ENCODE assay signal across 22 cellular contexts in genomic region chr11:116035972-116036371, GRCh38.
DNase-seq lines count a peak whose midpoint lies in the region; ATAC-seq and TF ChIP-seq lines count a peak whose summit lies in the region.
"Had no signal": no experiment of that assay in that cellular context is flagged by ENCODE, and none has a peak within 500 bp of the region (broad histone marks: within the 10 kb centered on the region; RNA-seq: fewer than 3 reads in every experiment).

No MANE protein-coding gene starts in this region.

- H3K79me2 ChIP-seq in SK-N-SH (ENCODE audit: insufficient read depth) = no peaks in the 10 kb centered on the region

- TF ChIP-seq EP300 in SK-N-SH (IDR thresholded peaks at IDR 0.05; ENCODE audit: borderline replicate concordance in 1 of 2, low read depth in 1 of 2, low read length in 1 of 2) = no peak

- no peaks in the 10 kb centered on the region for H3K27me3 ChIP-seq in SK-N-SH (ENCODE audit: insufficient read depth)
- H3K27me3 ChIP-seq in CD8-positive, alpha-beta memory T cell (ENCODE audit: insufficient read depth, low read length, poor library complexity, severe bottlenecking) = no peaks in the 10 kb centered on the region
- H3K27me3 ChIP-seq: BLaER1 treated with 17β-estradiol and CSF1 and Interleukin-3, amounts not matched to agents 10 nM and 100 nM; pancreas; SJSA1 had no signal

- H3F3A ChIP-seq in SK-N-SH (replicated peaks; ENCODE audit: insufficient read depth) = no peaks in the 10 kb centered on the region

- no peak for TF ChIP-seq RAD21 in SK-N-SH (IDR thresholded peaks at IDR 0.05; ENCODE audit: low read length)

- no peak overlapping the region for H3K4me3 Mint-ChIP-seq in CD8-positive, alpha-beta memory T cell
- H3K4me3 Mint-ChIP-seq: activated naive CD8-positive, alpha-beta T cell treated with anti-CD3 and anti-CD28 coated beads, Interleukin-2, amount 10 ng/mL, durations not matched to agents 7 days and 5 days; activated T-cell treated with anti-CD3 and anti-CD28 coated beads, Interleukin-2, amount 50 U/mL, for 24 hours had no signal

- no peak for TF ChIP-seq CTCF in SK-N-SH (IDR thresholded peaks at IDR 0.05)

- peaks cover 0 to 12% of the 10 kb centered on the region in 2 experiments; a peak in 2 of 4 replicates for H3K4me1 ChIP-seq in SK-N-SH (ENCODE audit: control insufficient read depth in 1 of 2, insufficient read depth in 2 of 2, low read depth in 1 of 2, low read length in 1 of 2)
- no peaks in the 10 kb centered on the region for H3K4me1 ChIP-seq in CD8-positive, alpha-beta memory T cell (ENCODE audit: insufficient read depth, low read length)
- H3K4me1 ChIP-seq: BLaER1 treated with 17β-estradiol and CSF1 and Interleukin-3, amounts not matched to agents 10 nM and 100 nM; pancreas; SJSA1 had no signal

- H2AFZ ChIP-seq in SK-N-SH (ENCODE audit: low read depth) = no peak overlapping the region

- 20% methylated on average over 3 of the region's 5 CpGs for WGBS in SK-N-SH (ENCODE audit: low lambda C conversion rate)

- H3K4me1 Mint-ChIP-seq in CD8-positive, alpha-beta memory T cell = no peaks in the 10 kb centered on the region
- H3K4me1 Mint-ChIP-seq: activated naive CD8-positive, alpha-beta T cell treated with anti-CD3 and anti-CD28 coated beads, Interleukin-2, amount 10 ng/mL, durations not matched to agents 7 days and 5 days had no signal

- peak; percentile 30 for DNase-seq in SK-N-SH
- peak; percentile 96 to 99 for DNase-seq in NCI-H2081 (lab: John Stamatoyannopoulos, UW)
- peak; percentile 97 for DNase-seq in NCI-H748 (lab: John Stamatoyannopoulos, UW; ENCODE audit: unreplicated experiment)
- no peak for DNase-seq in stimulated activated CD4-positive, alpha-beta T cell treated with anti-CD3 and anti-CD28 coated beads, Interleukin-15, amount 100 ng/mL, for 24 hours
- DNase-seq in iPS-NIHi11 (ENCODE audit: low spot score) = no peak
- no peak for DNase-seq in CD8-positive, alpha-beta memory T cell
- DNase-seq: activated CD4-positive, alpha-beta T cell treated with anti-CD3 and anti-CD28 coated beads, Interleukin-2, amount 50 U/mL, for 1 hour; activated naive CD8-positive, alpha-beta T cell treated with anti-CD3 and anti-CD28 coated beads, Interleukin-2, amount 10 ng/mL, durations not matched to agents 7 days and 5 days; activated T-cell treated with anti-CD3 and anti-CD28 coated beads, Interleukin-2, amount 50 U/mL, for 24 hours; IMR-90; pancreas; stimulated activated naive CD4-positive, alpha-beta T cell; trophoblast cell had no signal

- no peaks in the 10 kb centered on the region for H3K36me3 ChIP-seq in SK-N-SH (replicated peaks in 1 of 2; ENCODE audit: control insufficient read depth in 1 of 2, insufficient read depth in 2 of 2, low read length in 1 of 2)
- no peaks in the 10 kb centered on the region for H3K36me3 ChIP-seq in CD8-positive, alpha-beta memory T cell (ENCODE audit: insufficient read depth, low read length)
- H3K36me3 ChIP-seq: BLaER1 treated with 17β-estradiol and CSF1 and Interleukin-3, amounts not matched to agents 10 nM and 100 nM; cardiac muscle cell; SJSA1 had no signal

- no peaks in the 10 kb centered on the region for H3K9me2 ChIP-seq in SK-N-SH

- no peaks in the 10 kb centered on the region for H3K36me3 Mint-ChIP-seq in CD8-positive, alpha-beta memory T cell
- H3K36me3 Mint-ChIP-seq: activated naive CD8-positive, alpha-beta T cell treated with anti-CD3 and anti-CD28 coated beads, Interleukin-2, amount 10 ng/mL, durations not matched to agents 7 days and 5 days had no signal

- CTCF ChIA-PET in SK-N-SH (lab: Yijun Ruan, JAX) = no interaction called here
- CTCF ChIA-PET in CD8-positive, alpha-beta memory T cell (lab: Charles Lee) = no interaction called here

- peaks cover 1 to 3% of the 10 kb centered on the region in 2 donors for H3K27me3 Mint-ChIP-seq in CD8-positive, alpha-beta memory T cell
- H3K27me3 Mint-ChIP-seq: activated naive CD8-positive, alpha-beta T cell treated with anti-CD3 and anti-CD28 coated beads, Interleukin-2, amount 10 ng/mL, durations not matched to agents 7 days and 5 days; activated T-cell treated with anti-CD3 and anti-CD28 coated beads, Interleukin-2, amount 50 U/mL, for 24 hours had no signal

- H3K27ac Mint-ChIP-seq in CD8-positive, alpha-beta memory T cell = no peak overlapping the region
- H3K27ac Mint-ChIP-seq: activated naive CD8-positive, alpha-beta T cell treated with anti-CD3 and anti-CD28 coated beads, Interleukin-2, amount 10 ng/mL, durations not matched to agents 7 days and 5 days; activated T-cell treated with anti-CD3 and anti-CD28 coated beads, Interleukin-2, amount 50 U/mL, for 24 hours had no signal

- H3K9ac ChIP-seq in SK-N-SH = no peak overlapping the region
- H3K9ac ChIP-seq: BLaER1 treated with 17β-estradiol and CSF1 and Interleukin-3, amounts not matched to agents 10 nM and 100 nM had no signal

- peaks cover 0 to 4% (median 2%) of the 10 kb centered on the region in 5 donors for H3K9me3 Mint-ChIP-seq in CD8-positive, alpha-beta memory T cell
- H3K9me3 Mint-ChIP-seq: activated naive CD8-positive, alpha-beta T cell treated with anti-CD3 and anti-CD28 coated beads, Interleukin-2, amount 10 ng/mL, durations not matched to agents 7 days and 5 days; activated T-cell treated with anti-CD3 and anti-CD28 coated beads, Interleukin-2, amount 50 U/mL, for 24 hours had no signal

- H3K4me3 ChIP-seq in SK-N-SH (ENCODE audit: low read depth in 2 of 2, low read length in 1 of 2) = no peak overlapping the region
- no peak overlapping the region for H3K4me3 ChIP-seq in CD8-positive, alpha-beta memory T cell (ENCODE audit: low read length)
- H3K4me3 ChIP-seq: BLaER1 treated with 17β-estradiol and CSF1 and Interleukin-3, amounts not matched to agents 10 nM and 100 nM; cardiac muscle cell; GM12878; pancreas; SJSA1; smooth muscle cell had no signal

- POLR2A ChIA-PET in SK-N-SH (lab: Yijun Ruan, JAX) = no interaction called here
- POLR2A ChIA-PET in CD8-positive, alpha-beta memory T cell (lab: Charles Lee) = no interaction called here

- H4K20me1 ChIP-seq in SK-N-SH (ENCODE audit: insufficient read depth) = no peaks in the 10 kb centered on the region
- H4K20me1 ChIP-seq: BLaER1 treated with 17β-estradiol and CSF1 and Interleukin-3, amounts not matched to agents 10 nM and 100 nM had no signal

- no peaks in the 10 kb centered on the region for H3K9me3 ChIP-seq in SK-N-SH
- H3K9me3 ChIP-seq in CD8-positive, alpha-beta memory T cell (ENCODE audit: low read length) = no peaks in the 10 kb centered on the region
- H3K9me3 ChIP-seq: BLaER1 treated with 17β-estradiol and CSF1 and Interleukin-3, amounts not matched to agents 10 nM and 100 nM; pancreas; SJSA1 had no signal

- ATAC-seq in SK-N-SH treated with all-trans-retinoic acid at 6 μM for 48 hours (no peak), HG02973 (IDR thresholded peaks at IDR 0.05; ENCODE audit: unreplicated experiment) (no peak)
- ATAC-seq: GM12878, left lobe of liver had no signal

- H3K4me2 ChIP-seq in SK-N-SH = no peak overlapping the region
- H3K4me2 ChIP-seq: BLaER1 treated with 17β-estradiol and CSF1 and Interleukin-3, amounts not matched to agents 10 nM and 100 nM; smooth muscle cell had no signal

- no peak overlapping the region for H3K27ac ChIP-seq in SK-N-SH (ENCODE audit: low read depth in 2 of 2, low read length in 1 of 2)
- H3K27ac ChIP-seq in CD8-positive, alpha-beta memory T cell (ENCODE audit: low read depth, low read length) = no peak overlapping the region
- H3K27ac ChIP-seq: 22Rv1; BLaER1 treated with 17β-estradiol and CSF1 and Interleukin-3, amounts not matched to agents 10 nM and 100 nM; cardiac muscle cell; pancreas; SJSA1 had no signal

TF ChIP-seq in SK-N-SH, 30 proteins besides CTCF, POLR2A, EP300 and RAD21:
- TF ChIP-seq MXI1 (IDR thresholded peaks at IDR 0.05; ENCODE audit: low read depth, low read length) (no peak), GATA2 (CRISPR knock-in tag; IDR thresholded peaks at IDR 0.05) (peak; percentile 65)

TF ChIP-seq in SK-N-SH treated with all-trans-retinoic acid at 6 μM for 48 hours, 23 proteins besides CTCF, POLR2A, EP300 and RAD21 (continues in another document):
- TF ChIP-seq ZFP3 (CRISPR knock-in tag; IDR thresholded peaks at IDR 0.05) = no peak
- TF ChIP-seq ZNF8 (CRISPR knock-in tag; IDR thresholded peaks at IDR 0.05) = no peak
- no peak for TF ChIP-seq TOX (CRISPR knock-in tag; IDR thresholded peaks at IDR 0.05; ENCODE audit: borderline replicate concordance)
- TF ChIP-seq ZC3H10 (CRISPR knock-in tag; IDR thresholded peaks at IDR 0.05) = no peak
- no peak for TF ChIP-seq TCF4 (CRISPR knock-in tag; IDR thresholded peaks at IDR 0.05; ENCODE audit: borderline replicate concordance)
- no peak for TF ChIP-seq CSRNP3 (CRISPR knock-in tag; IDR thresholded peaks at IDR 0.05)
- no peak for TF ChIP-seq BACH2 (CRISPR knock-in tag; IDR thresholded peaks at IDR 0.05; ENCODE audit: borderline replicate concordance)
- TF ChIP-seq, protein P1, sequence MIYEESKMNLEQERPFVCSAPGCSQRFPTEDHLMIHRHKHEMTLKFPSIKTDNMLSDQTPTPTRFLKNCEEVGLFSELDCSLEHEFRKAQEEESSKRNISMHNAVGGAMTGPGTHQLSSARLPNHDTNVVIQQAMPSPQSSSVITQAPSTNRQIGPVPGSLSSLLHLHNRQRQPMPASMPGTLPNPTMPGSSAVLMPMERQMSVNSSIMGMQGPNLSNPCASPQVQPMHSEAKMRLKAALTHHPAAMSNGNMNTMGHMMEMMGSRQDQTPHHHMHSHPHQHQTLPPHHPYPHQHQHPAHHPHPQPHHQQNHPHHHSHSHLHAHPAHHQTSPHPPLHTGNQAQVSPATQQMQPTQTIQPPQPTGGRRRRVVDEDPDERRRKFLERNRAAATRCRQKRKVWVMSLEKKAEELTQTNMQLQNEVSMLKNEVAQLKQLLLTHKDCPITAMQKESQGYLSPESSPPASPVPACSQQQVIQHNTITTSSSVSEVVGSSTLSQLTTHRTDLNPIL (CRISPR knock-in tag; IDR thresholded peaks at IDR 0.05; ENCODE audit: low read depth) = no peak
- TF ChIP-seq CSDC2 (CRISPR knock-in tag; IDR thresholded peaks at IDR 0.05) = no peak
- TF ChIP-seq ESRRG (CRISPR knock-in tag; IDR thresholded peaks at IDR 0.05) = no peak
- TF ChIP-seq OSR1 (CRISPR knock-in tag; IDR thresholded peaks at IDR 0.05) = no peak
- no peak for TF ChIP-seq RARB (CRISPR knock-in tag; IDR thresholded peaks at IDR 0.05)
- TF ChIP-seq ZNF70 (CRISPR knock-in tag; IDR thresholded peaks at IDR 0.05) = no peak
- no peak for TF ChIP-seq ZFP30 (CRISPR knock-in tag; IDR thresholded peaks at IDR 0.05)

Comparison
In these comparisons a context has a peak if more than half of its experiments do, and no peak if none do; other contexts are left out.
1. DNase-seq: peak in SK-N-SH (single experiment), NCI-H2081 (2 of 2) and NCI-H748 (single experiment); none in stimulated activated CD4-positive, alpha-beta T cell treated with anti-CD3 and anti-CD28 coated beads, Interleukin-15, amount 100 ng/mL, for 24 hours (single experiment), iPS-NIHi11 (single experiment) and CD8-positive, alpha-beta memory T cell (0 of 5).